1 cellular context compared by ENCODE assay signal in the genomic region with DNA sequence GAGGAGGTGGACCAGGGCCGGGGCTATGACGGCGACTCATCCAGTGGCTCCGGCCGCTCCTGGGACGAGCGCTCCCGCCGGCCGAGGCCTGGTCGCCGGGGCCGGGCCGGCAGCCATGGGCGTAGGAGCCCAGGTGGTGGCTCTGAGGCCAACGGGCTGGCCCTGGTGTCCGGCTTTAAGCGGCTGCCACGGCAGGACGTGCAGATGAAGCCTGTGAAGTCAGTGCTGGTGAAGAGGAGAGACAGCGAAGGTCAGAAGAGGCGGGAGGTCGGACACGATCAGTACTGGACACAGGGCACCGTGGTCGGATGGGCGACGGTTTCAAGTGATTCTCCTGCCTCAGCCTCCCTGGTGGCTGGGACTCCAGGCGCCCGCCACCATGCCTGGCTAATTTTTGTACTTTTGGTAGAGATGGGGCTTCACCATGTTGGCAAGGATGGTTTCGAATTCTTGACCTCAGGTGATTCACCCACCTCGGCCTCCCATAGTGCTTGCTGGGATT.
TF ChIP-seq lines count a peak whose summit lies in the region.

No MANE protein-coding gene starts in this region.

TF ChIP-seq in HCT116, 20 proteins besides CTCF, POLR2A, EP300 and RAD21:
- no peak for TF ChIP-seq ZFX (IDR thresholded peaks at IDR 0.05)
- TF ChIP-seq, protein P1, sequence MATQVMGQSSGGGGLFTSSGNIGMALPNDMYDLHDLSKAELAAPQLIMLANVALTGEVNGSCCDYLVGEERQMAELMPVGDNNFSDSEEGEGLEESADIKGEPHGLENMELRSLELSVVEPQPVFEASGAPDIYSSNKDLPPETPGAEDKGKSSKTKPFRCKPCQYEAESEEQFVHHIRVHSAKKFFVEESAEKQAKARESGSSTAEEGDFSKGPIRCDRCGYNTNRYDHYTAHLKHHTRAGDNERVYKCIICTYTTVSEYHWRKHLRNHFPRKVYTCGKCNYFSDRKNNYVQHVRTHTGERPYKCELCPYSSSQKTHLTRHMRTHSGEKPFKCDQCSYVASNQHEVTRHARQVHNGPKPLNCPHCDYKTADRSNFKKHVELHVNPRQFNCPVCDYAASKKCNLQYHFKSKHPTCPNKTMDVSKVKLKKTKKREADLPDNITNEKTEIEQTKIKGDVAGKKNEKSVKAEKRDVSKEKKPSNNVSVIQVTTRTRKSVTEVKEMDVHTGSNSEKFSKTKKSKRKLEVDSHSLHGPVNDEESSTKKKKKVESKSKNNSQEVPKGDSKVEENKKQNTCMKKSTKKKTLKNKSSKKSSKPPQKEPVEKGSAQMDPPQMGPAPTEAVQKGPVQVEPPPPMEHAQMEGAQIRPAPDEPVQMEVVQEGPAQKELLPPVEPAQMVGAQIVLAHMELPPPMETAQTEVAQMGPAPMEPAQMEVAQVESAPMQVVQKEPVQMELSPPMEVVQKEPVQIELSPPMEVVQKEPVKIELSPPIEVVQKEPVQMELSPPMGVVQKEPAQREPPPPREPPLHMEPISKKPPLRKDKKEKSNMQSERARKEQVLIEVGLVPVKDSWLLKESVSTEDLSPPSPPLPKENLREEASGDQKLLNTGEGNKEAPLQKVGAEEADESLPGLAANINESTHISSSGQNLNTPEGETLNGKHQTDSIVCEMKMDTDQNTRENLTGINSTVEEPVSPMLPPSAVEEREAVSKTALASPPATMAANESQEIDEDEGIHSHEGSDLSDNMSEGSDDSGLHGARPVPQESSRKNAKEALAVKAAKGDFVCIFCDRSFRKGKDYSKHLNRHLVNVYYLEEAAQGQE (IDR thresholded peaks at IDR 0.05; ENCODE audit: low read depth), result no peak
- no peak for TF ChIP-seq CEBPB (IDR thresholded peaks at IDR 0.05; ENCODE audit: low read depth)
- TF ChIP-seq TCF7L2 (IDR thresholded peaks at IDR 0.05; ENCODE audit: borderline replicate concordance, extremely low read depth, insufficient read depth, insufficient read length), result no peak
- no peak for TF ChIP-seq JUND (IDR thresholded peaks at IDR 0.05)
- TF ChIP-seq ELF1 (IDR thresholded peaks at IDR 0.05; ENCODE audit: borderline replicate concordance, low read depth), result no peak
- TF ChIP-seq SRF (IDR thresholded peaks at IDR 0.05; ENCODE audit: low read depth), result no peak
- TF ChIP-seq, protein P2, sequence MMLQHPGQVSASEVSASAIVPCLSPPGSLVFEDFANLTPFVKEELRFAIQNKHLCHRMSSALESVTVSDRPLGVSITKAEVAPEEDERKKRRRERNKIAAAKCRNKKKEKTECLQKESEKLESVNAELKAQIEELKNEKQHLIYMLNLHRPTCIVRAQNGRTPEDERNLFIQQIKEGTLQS (IDR thresholded peaks at IDR 0.05), result no peak
- no peak for TF ChIP-seq EZH2phosphoT487 (IDR thresholded peaks at IDR 0.05; ENCODE audit: borderline replicate concordance)
- TF ChIP-seq SP1 (IDR thresholded peaks at IDR 0.05; ENCODE audit: low read depth), result no peak
